Comparison of ENCODE assay signal across 9 cellular contexts in genomic region chr19:47313754-47314133, GRCh38.
"Had no signal": no experiment of that assay in that cellular context is flagged by ENCODE, and none has a peak within 500 bp of the region (broad histone marks: within the 10 kb centered on the region; RNA-seq: fewer than 3 reads in every experiment).

No MANE protein-coding gene starts in this region.

- ATAC-seq: activated T-helper 17 cell treated with anti-CD3 and anti-CD28 coated beads, Interleukin-2, amount 50 U/mL, for 72 hours had no signal

- H3K4me3 ChIP-seq: vagina had no signal

- H3K9me3 ChIP-seq: vagina had no signal

- DNase-seq: activated CD4-positive, alpha-beta T cell treated with anti-CD3 and anti-CD28 coated beads for 1 hour; activated CD4-positive, alpha-beta T cell treated with anti-CD3 and anti-CD28 coated beads, Interleukin-2, amount 50 U/mL, for 4 hours; activated naive CD4-positive, alpha-beta T cell treated with anti-CD3 and anti-CD28 coated beads, Interleukin-2, amount 10 ng/mL, durations not matched to agents 7 days and 5 days; activated T-cell treated with anti-CD3 and anti-CD28 coated beads for 4 hours; stimulated activated CD4-positive, alpha-beta T cell treated with anti-CD3 and anti-CD28 coated beads, Interleukin-12 subunit alpha, Interleukin-12 subunit beta, amount 100 ng/mL, for 4 hours; stimulated activated CD4-positive, alpha-beta T cell treated with anti-CD3 and anti-CD28 coated beads, Interleukin-2, amount 100 ng/mL, for 24 hours had no signal

- H3K27ac ChIP-seq: vagina, VCaP had no signal

- H3K27me3 ChIP-seq: vagina had no signal

- H3K36me3 ChIP-seq: vagina had no signal

- H3K4me1 ChIP-seq: vagina had no signal
